ENCODE assay signal across 2 cellular contexts in genomic region chr4:169659736-169660670, GRCh38.
A peak's percentile ranks its signal among the peaks of the same experiment; 100 is the strongest.
TF ChIP-seq lines count a peak whose summit lies in the region.

No MANE protein-coding gene starts in this region.

TF ChIP-seq in HEK293, 187 proteins besides CTCF, POLR2A, EP300 and RAD21 (continued from another document and continues in another):
- TF ChIP-seq ZNF362 (tag by site-specific recombination; IDR thresholded peaks at IDR 0.05) (peak; percentile 39), ZNF585B (tag by site-specific recombination; IDR thresholded peaks at IDR 0.05) (no peak), KLF9 (tag by site-specific recombination; IDR thresholded peaks at IDR 0.05; ENCODE audit: low read depth) (no peak), ZNF707 (tag by site-specific recombination; IDR thresholded peaks at IDR 0.05) (no peak), HOXD13 (CRISPR knock-in tag; IDR thresholded peaks at IDR 0.05; ENCODE audit: borderline replicate concordance) (no peak), WT1 (tag by site-specific recombination; IDR thresholded peaks at IDR 0.05) (no peak), ZNF184 (tag by site-specific recombination; IDR thresholded peaks at IDR 0.05) (no peak), BCL11B (tag by site-specific recombination; IDR thresholded peaks at IDR 0.05; ENCODE audit: low read depth) (no peak), ZNF768 (tag by site-specific recombination; IDR thresholded peaks at IDR 0.05) (no peak), TCF7L2 (IDR thresholded peaks at IDR 0.05; ENCODE audit: borderline replicate concordance, low read depth, low read length) (peak; percentile 16), ZNF629 (tag by site-specific recombination; IDR thresholded peaks at IDR 0.05) (peak; percentile 97), ZNF792 (tag by site-specific recombination; IDR thresholded peaks at IDR 0.05) (no peak), SCRT2 (tag by site-specific recombination; IDR thresholded peaks at IDR 0.05) (0 out of 2 replicates have a peak, but pooled peaks have one; percentile 11), MZF1 (tag by site-specific recombination; IDR thresholded peaks at IDR 0.05; ENCODE audit: borderline replicate concordance) (0 out of 2 replicates have a peak, but pooled peaks have one; percentile 34), ZBTB21 (tag by site-specific recombination; IDR thresholded peaks at IDR 0.05) (peak; percentile 93), ZNF76 (tag by site-specific recombination; IDR thresholded peaks at IDR 0.05; ENCODE audit: borderline replicate concordance, low read depth) (no peak), TRIM28 (IDR thresholded peaks at IDR 0.05; ENCODE audit: borderline replicate concordance, low read length) (peak; percentile 91), ZNF26 (tag by site-specific recombination; IDR thresholded peaks at IDR 0.05) (no peak), ZNF510 (tag by site-specific recombination; IDR thresholded peaks at IDR 0.05; ENCODE audit: insufficient replicate concordance) (no peak), ZNF366 (tag by site-specific recombination; conservative IDR thresholded peaks at IDR 0.05) (peak; percentile 36; the same call in 1 of the 2 replicates), REST (tag by site-specific recombination; IDR thresholded peaks at IDR 0.05) (no peak), ZNF292 (tag by site-specific recombination; IDR thresholded peaks at IDR 0.05; ENCODE audit: borderline replicate concordance, low read depth) (no peak), ZNF24 (tag by site-specific recombination; IDR thresholded peaks at IDR 0.05) (peak; percentile 59), ZNF341 (tag by site-specific recombination; IDR thresholded peaks at IDR 0.05; ENCODE audit: low read depth) (peak; percentile 53), ZNF449 (tag by site-specific recombination; IDR thresholded peaks at IDR 0.05) (peak; percentile 75; the same call in 1 of the 2 replicates), ZNF600 (tag by site-specific recombination; IDR thresholded peaks at IDR 0.05) (peak; percentile 44; the same call in 1 of the 2 replicates)

TF ChIP-seq in SK-N-SH treated with all-trans-retinoic acid at 6 μM for 48 hours, 23 proteins besides CTCF, POLR2A, EP300 and RAD21 (continued from another document):
- TF ChIP-seq TSHZ2 (CRISPR knock-in tag; IDR thresholded peaks at IDR 0.05), result 0 out of 2 replicates have a peak, but pooled peaks have one; percentile 23
